ENCODE assay signal across 8 cellular contexts in genomic region chr10:70233939-70234300, GRCh38. TPM values are rescaled to one million over a fixed set of nuclear protein-coding genes. Genes with fewer than 3 reads are reported as not detected.
DNase-seq lines count a peak whose midpoint lies in the region; ATAC-seq and TF ChIP-seq lines count a peak whose summit lies in the region.

No MANE protein-coding gene starts in this region.

- peak overlapping the region; percentile 94 for H3K4me3 Mint-ChIP-seq in CD4-positive, alpha-beta T cell

- peak overlapping the region; percentile 98 for H3K4me2 ChIP-seq in Loucy (ENCODE audit: low read depth, low read length, poor library complexity, severe bottlenecking)

- no peaks in the 10 kb centered on the region for H3K27me3 ChIP-seq in CD4-positive, alpha-beta T cell (ENCODE audit: control insufficient read depth, insufficient read depth, low read length)
- no peaks in the 10 kb centered on the region for H3K27me3 ChIP-seq in Loucy (ENCODE audit: insufficient read depth, low read length, poor library complexity, severe bottlenecking)
- no peaks in the 10 kb centered on the region for H3K27me3 ChIP-seq in duodenal mucosa (ENCODE audit: control insufficient read depth in 1 of 2, insufficient read depth in 2 of 2, low read length in 2 of 2)
- no peaks in the 10 kb centered on the region for H3K27me3 ChIP-seq in neuron (ENCODE audit: insufficient read depth, low read length)

- H3K4me3 ChIP-seq in Loucy (ENCODE audit: low read length, poor library complexity, severe bottlenecking): peak overlapping the region; percentile 96
- H3K4me3 ChIP-seq in duodenal mucosa (ENCODE audit: low read depth in 1 of 2, low read length in 2 of 2): peak overlapping the region; percentile 84 to 87
- H3K4me3 ChIP-seq in neuron (ENCODE audit: low read length): peak overlapping the region; percentile 95

- peak; percentile 2 for TF ChIP-seq CTCF in CD4-positive, alpha-beta T cell (IDR thresholded peaks at IDR 0.05)
- TF ChIP-seq CTCF in Loucy (conservative IDR thresholded peaks at IDR 0.05; ENCODE audit: low read length): no peak

- H3K9me2 ChIP-seq in Loucy (replicated peaks; ENCODE audit: low read depth, low read length): no peaks in the 10 kb centered on the region

- peaks cover 20% of the 10 kb centered on the region for H3K4me1 Mint-ChIP-seq in CD4-positive, alpha-beta T cell (ENCODE audit: low read depth)

- POLR2A ChIA-PET in CD4-positive, alpha-beta T cell (lab: Charles Lee): interaction anchor here (0.6 to 3.2 kb wide), 10 partner anchors 11 to 171 kb away, joined by 3 to 30 read pairs (median 5); partner anchors contain the start of genes EIF4EBP2, SAR1A and TYSND1

- H3K27me3 Mint-ChIP-seq in CD4-positive, alpha-beta T cell: no peaks in the 10 kb centered on the region

- H3K9me3 Mint-ChIP-seq in CD4-positive, alpha-beta T cell: no peaks in the 10 kb centered on the region

- no peaks in the 10 kb centered on the region for H3F3A ChIP-seq in Loucy (ENCODE audit: low read depth)

- intact Hi-C loops in CD4-positive, alpha-beta T cell (cut with DNase I, micrococcal nuclease): loop anchor here (1.0 to 10.0 kb wide), 11 partner anchors 13 to 1981 kb away; partner anchors contain the start of genes SAR1A (in 2 of the 2), TYSND1 (in 2 of the 2), ANAPC16 (in 1 of the 2) and ASCC1 (in 1 of the 2)
- intact Hi-C loops in posterior vena cava (cut with DNase I): no loop called here

- peak overlapping the region; percentile 88 for H3K9ac ChIP-seq in Loucy (ENCODE audit: low read depth, low read length, poor library complexity, severe bottlenecking)
- H3K9ac ChIP-seq in duodenal mucosa (ENCODE audit: low read depth in 1 of 2, low read length in 2 of 2): peak overlapping the region; percentile 74 to 98

- no peak for ATAC-seq in CD4-positive, alpha-beta T cell (ENCODE audit: poor library complexity)

- peaks cover 28% of the 10 kb centered on the region for H4K20me1 ChIP-seq in Loucy (ENCODE audit: insufficient read depth, low read length, poor library complexity, severe bottlenecking)

- peak overlapping the region; percentile 92 for H3K27ac Mint-ChIP-seq in CD4-positive, alpha-beta T cell

- H3K36me3 Mint-ChIP-seq in CD4-positive, alpha-beta T cell (ENCODE audit: low read depth): peaks cover 15% of the 10 kb centered on the region

- DNase-seq in CD4-positive, alpha-beta T cell: no peak
- no peak for DNase-seq in AG20443 (ENCODE audit: low spot score)
- DNase-seq in posterior vena cava (ENCODE audit: low spot score): no peak
- no peak for DNase-seq in NCI-H2029 treated with DMSO at 0.1 percent for 48 hours (lab: John Stamatoyannopoulos, UW)
- no peak for DNase-seq in NCI-H2227 (lab: John Stamatoyannopoulos, UW; ENCODE audit: unreplicated experiment)

- no peaks in the 10 kb centered on the region for H3K9me3 ChIP-seq in CD4-positive, alpha-beta T cell (ENCODE audit: control insufficient read depth, low read length)
- H3K9me3 ChIP-seq in Loucy (ENCODE audit: insufficient read depth, low read depth, low read length): no peaks in the 10 kb centered on the region
- H3K9me3 ChIP-seq in duodenal mucosa (ENCODE audit: control insufficient read depth in 1 of 2, low read length in 2 of 2): no peaks in the 10 kb centered on the region
- no peaks in the 10 kb centered on the region for H3K9me3 ChIP-seq in neuron (ENCODE audit: low read length)

- peaks cover 30% of the 10 kb centered on the region for H3K4me1 ChIP-seq in Loucy (ENCODE audit: insufficient read depth, low read length, poor library complexity, severe bottlenecking)
- peaks cover 10 to 15% of the 10 kb centered on the region in 2 donors for H3K4me1 ChIP-seq in duodenal mucosa (ENCODE audit: control insufficient read depth in 1 of 2, insufficient read depth in 2 of 2, low read length in 2 of 2)
- H3K4me1 ChIP-seq in neuron (ENCODE audit: insufficient read depth, low read length): peaks cover 8% of the 10 kb centered on the region

- CTCF ChIA-PET in CD4-positive, alpha-beta T cell (lab: Charles Lee): interaction anchor here (1.0 to 2.5 kb wide), 5 partner anchors 12 to 131 kb away, joined by 3 to 11 read pairs (median 4); partner anchors contain the start of genes SAR1A and TYSND1

- H2AFZ ChIP-seq in Loucy (ENCODE audit: low read length) (peak overlapping the region; percentile 100), neuron (ENCODE audit: low read depth, low read length) (peak overlapping the region; percentile 90)

- peak overlapping the region; percentile 64 for H3K27ac ChIP-seq in CD4-positive, alpha-beta T cell (ENCODE audit: low read depth, low read length)
- no peak overlapping the region for H3K27ac ChIP-seq in duodenal mucosa (ENCODE audit: low read depth, low read length)

- no peaks in the 10 kb centered on the region for H3K36me3 ChIP-seq in Loucy (ENCODE audit: insufficient read depth, low read length)
- peaks cover 0 to 6% of the 10 kb centered on the region in 2 donors for H3K36me3 ChIP-seq in duodenal mucosa (ENCODE audit: control insufficient read depth in 1 of 2, insufficient read depth in 2 of 2, low read length in 2 of 2)
- peaks cover 15% of the 10 kb centered on the region for H3K36me3 ChIP-seq in neuron (ENCODE audit: insufficient read depth, low read length)

- H3K79me2 ChIP-seq in Loucy (ENCODE audit: insufficient read depth, low read length): peaks cover 38% of the 10 kb centered on the region

RNA-seq across cellular contexts. Expression of gene PPA1, which starts 0.7 kb away (rescaled TPM):
- 10 to 100 TPM; 69.0 to 69.3 TPM for total RNA-seq in CD4-positive, alpha-beta T cell
- total RNA-seq in posterior vena cava: 10 to 100 TPM; 76.3 to 98.4 TPM

RNA-seq across cellular contexts. Expression of gene NPFFR1, which starts 49.9 kb away (rescaled TPM):
- total RNA-seq in CD4-positive, alpha-beta T cell: under 1 TPM in 1 of 2 experiments, not detected in 1; 0.03 TPM
- total RNA-seq in posterior vena cava: not detected

Comparison
In these comparisons a context has a peak if more than half of its experiments do, and no peak if none do; other contexts are left out.
1. intact Hi-C loops: an anchor here in CD4-positive, alpha-beta T cell (1.0 to 10.0 kb wide); none called in posterior vena cava.